In the genomic region with DNA sequence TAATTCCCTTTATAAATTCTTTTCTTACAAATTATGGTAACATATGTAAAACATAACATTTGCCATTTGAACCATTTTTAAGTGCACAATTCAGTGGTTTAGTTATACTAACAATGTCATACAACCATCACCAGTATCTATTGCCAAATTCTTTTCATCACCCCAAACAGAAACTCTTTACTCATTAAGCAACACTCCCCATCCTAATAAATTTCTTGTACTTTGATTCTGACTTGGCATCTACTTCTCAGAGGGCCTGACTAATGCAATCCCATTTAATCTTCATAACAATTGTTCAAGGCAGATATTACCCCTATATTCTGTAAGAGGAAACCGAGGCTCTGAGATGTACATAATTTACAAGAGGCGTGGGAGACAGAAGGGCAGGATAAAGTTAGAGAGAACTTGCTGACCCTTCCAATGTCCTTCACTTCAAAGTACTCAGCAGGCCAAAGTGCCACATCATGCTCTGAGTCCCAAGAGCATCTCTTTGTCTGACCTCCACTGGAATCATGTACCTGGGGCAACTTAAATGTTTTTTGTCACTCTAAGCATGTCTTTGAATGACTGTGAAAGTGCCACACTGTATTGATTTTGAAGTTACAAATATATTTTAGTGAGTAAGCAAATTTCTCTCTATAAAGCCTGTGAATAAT, we compare ENCODE assay signal across 28 cellular contexts.
"Had no signal": no experiment of that assay in that cellular context is flagged by ENCODE, and none has a peak within 500 bp of the region (broad histone marks: within the 10 kb centered on the region; RNA-seq: fewer than 3 reads in every experiment).

No MANE protein-coding gene starts in this region.

- H3K36me3 ChIP-seq: stomach, suprapubic skin, thoracic aorta, thyroid gland, tibial artery, tibial nerve, transverse colon, upper lobe of left lung, upper lobe of right lung, uterus, vagina had no signal

- ATAC-seq: stimulated activated effector memory CD8-positive, alpha-beta T cell treated with anti-CD3 and anti-CD28 coated beads, Interleukin-12 subunit alpha, Interleukin-12 subunit beta, amount 100 ng/mL, for 72 hours; stimulated activated memory B cell treated with anti-CD40 and anti-IgM and Interleukin-4, amounts not matched to agents 10 μg/mL and 1 μg/mL and 100 μg/mL, for 72 hours; stimulated activated naive B cell treated with anti-CD40 and anti-IgM and Interleukin-4, amounts not matched to agents 10 μg/mL and 1 μg/mL and 100 μg/mL, for 72 hours; stimulated activated naive CD8-positive, alpha-beta T cell treated with anti-CD3 and anti-CD28 coated beads, Interleukin-15, amount 100 ng/mL, for 72 hours; stimulated activated naive CD8-positive, alpha-beta T cell treated with anti-CD3 and anti-CD28 coated beads, Interleukin-15, Interleukin-2, amounts not matched to agents 100 U/mL and 50 U/mL, for 24 hours; upper lobe of right lung had no signal

- H3K27ac Mint-ChIP-seq: stimulated activated effector memory CD8-positive, alpha-beta T cell treated with anti-CD3 and anti-CD28 coated beads, Interleukin-12 subunit alpha, Interleukin-12 subunit beta, amount 100 ng/mL, for 72 hours; stimulated activated memory B cell treated with anti-CD40 and anti-IgM and Interleukin-4, amounts not matched to agents 10 μg/mL and 1 μg/mL and 100 μg/mL, for 72 hours; stimulated activated naive B cell treated with anti-CD40 and anti-IgM and Interleukin-4, amounts not matched to agents 10 μg/mL and 1 μg/mL and 100 μg/mL, for 72 hours; stimulated activated naive CD8-positive, alpha-beta T cell treated with anti-CD3 and anti-CD28 coated beads, Interleukin-15, amount 100 ng/mL, for 72 hours; stimulated activated naive CD8-positive, alpha-beta T cell treated with anti-CD3 and anti-CD28 coated beads, Interleukin-15, Interleukin-2, amounts not matched to agents 100 ng/mL and 50 ng/mL, for 24 hours; type B pancreatic cell had no signal

- H3K27me3 Mint-ChIP-seq: stimulated activated naive B cell treated with anti-CD40 and anti-IgM and Interleukin-4, amounts not matched to agents 10 μg/mL and 1 μg/mL and 100 μg/mL, for 72 hours; stimulated activated naive CD8-positive, alpha-beta T cell treated with anti-CD3 and anti-CD28 coated beads, Interleukin-15, amount 100 ng/mL, for 72 hours; type B pancreatic cell had no signal

- H3K4me3 ChIP-seq: stomach, suprapubic skin, testis, thoracic aorta, thyroid gland, tibial artery, tibial nerve, transverse colon, upper lobe of left lung, upper lobe of right lung, uterus, vagina had no signal

- H3K9me3 Mint-ChIP-seq: stimulated activated effector memory CD8-positive, alpha-beta T cell treated with anti-CD3 and anti-CD28 coated beads, Interleukin-12 subunit alpha, Interleukin-12 subunit beta, amount 100 ng/mL, for 72 hours; stimulated activated memory B cell treated with anti-CD40 and anti-IgM and Interleukin-4, amounts not matched to agents 10 μg/mL and 1 μg/mL and 100 μg/mL, for 72 hours; stimulated activated naive B cell treated with anti-CD40 and anti-IgM and Interleukin-4, amounts not matched to agents 10 μg/mL and 1 μg/mL and 100 μg/mL, for 72 hours; stimulated activated naive CD8-positive, alpha-beta T cell treated with anti-CD3 and anti-CD28 coated beads, Interleukin-15, amount 100 ng/mL, for 72 hours; stimulated activated naive CD8-positive, alpha-beta T cell treated with anti-CD3 and anti-CD28 coated beads, Interleukin-15, Interleukin-2, amounts not matched to agents 100 ng/mL and 50 ng/mL, for 24 hours; type B pancreatic cell had no signal

- DNase-seq: stimulated activated CD4-positive, alpha-beta T cell treated with anti-CD3 and anti-CD28 coated beads, Interleukin-2, amount 100 ng/mL, for 48 hours; stimulated activated CD4-positive, alpha-beta T cell treated with anti-CD3 and anti-CD28 coated beads, Interleukin-4, amount 100 ng/mL, for 1 hour; stimulated activated CD4-positive, alpha-beta T cell treated with anti-CD3 and anti-CD28 coated beads, Interleukin-4, amount 100 ng/mL, for 24 hours; stimulated activated CD4-positive, alpha-beta T cell treated with anti-CD3 and anti-CD28 coated beads, Interleukin-4, amount 100 ng/mL, for 4 hours; stimulated activated CD8-positive, alpha-beta memory T cell treated with anti-CD3 and anti-CD28 coated beads, Interleukin-4, amount 100 ng/mL, for 48 hours; stimulated activated naive B cell treated with anti-CD40 and anti-IgM and Interleukin-4, amounts not matched to agents 10 μg/mL and 1 μg/mL and 100 μg/mL, for 72 hours; stimulated activated naive CD4-positive, alpha-beta T cell; stimulated activated naive CD4-positive, alpha-beta T cell treated with Interleukin-2 at 50 U/mL for 16 hours; stimulated activated naive CD8-positive, alpha-beta T cell treated with anti-CD3 and anti-CD28 coated beads, Interleukin-15, amount 100 ng/mL, for 72 hours; stimulated activated naive CD8-positive, alpha-beta T cell treated with anti-CD3 and anti-CD28 coated beads, Interleukin-15, Interleukin-2, amounts not matched to agents 100 U/mL and 50 U/mL, for 24 hours; stomach; substantia nigra; testis; thyroid gland; tibial artery; transverse colon; trophoblast cell; upper lobe of left lung; upper lobe of right lung; uterus had no signal

- H3K27ac ChIP-seq: stomach, suprapubic skin, testis, thoracic aorta, thyroid gland, tibial artery, tibial nerve, transverse colon, upper lobe of left lung, upper lobe of right lung, uterus, vagina had no signal

- H3K36me3 Mint-ChIP-seq: stimulated activated effector memory CD8-positive, alpha-beta T cell treated with anti-CD3 and anti-CD28 coated beads, Interleukin-12 subunit alpha, Interleukin-12 subunit beta, amount 100 ng/mL, for 72 hours; stimulated activated memory B cell treated with anti-CD40 and anti-IgM and Interleukin-4, amounts not matched to agents 10 μg/mL and 1 μg/mL and 100 μg/mL, for 72 hours; stimulated activated naive B cell treated with anti-CD40 and anti-IgM and Interleukin-4, amounts not matched to agents 10 μg/mL and 1 μg/mL and 100 μg/mL, for 72 hours; type B pancreatic cell had no signal

- H3K27me3 ChIP-seq: stomach, suprapubic skin, testis, thyroid gland, tibial nerve, transverse colon, upper lobe of left lung, upper lobe of right lung, uterus, vagina had no signal

- H3K4me1 ChIP-seq: stomach, suprapubic skin, testis, thyroid gland, tibial artery, tibial nerve, transverse colon, upper lobe of left lung, upper lobe of right lung, uterus, vagina had no signal

- H3K4me1 Mint-ChIP-seq: stimulated activated effector memory CD8-positive, alpha-beta T cell treated with anti-CD3 and anti-CD28 coated beads, Interleukin-12 subunit alpha, Interleukin-12 subunit beta, amount 100 ng/mL, for 72 hours; stimulated activated memory B cell treated with anti-CD40 and anti-IgM and Interleukin-4, amounts not matched to agents 10 μg/mL and 1 μg/mL and 100 μg/mL, for 72 hours; stimulated activated naive B cell treated with anti-CD40 and anti-IgM and Interleukin-4, amounts not matched to agents 10 μg/mL and 1 μg/mL and 100 μg/mL, for 72 hours; stimulated activated naive CD8-positive, alpha-beta T cell treated with anti-CD3 and anti-CD28 coated beads, Interleukin-15, amount 100 ng/mL, for 72 hours had no signal

- H3K4me3 Mint-ChIP-seq: stimulated activated effector memory CD8-positive, alpha-beta T cell treated with anti-CD3 and anti-CD28 coated beads, Interleukin-12 subunit alpha, Interleukin-12 subunit beta, amount 100 ng/mL, for 72 hours; stimulated activated memory B cell treated with anti-CD40 and anti-IgM and Interleukin-4, amounts not matched to agents 10 μg/mL and 1 μg/mL and 100 μg/mL, for 72 hours; stimulated activated naive B cell treated with anti-CD40 and anti-IgM and Interleukin-4, amounts not matched to agents 10 μg/mL and 1 μg/mL and 100 μg/mL, for 72 hours; stimulated activated naive CD8-positive, alpha-beta T cell treated with anti-CD3 and anti-CD28 coated beads, Interleukin-15, amount 100 ng/mL, for 72 hours; stimulated activated naive CD8-positive, alpha-beta T cell treated with anti-CD3 and anti-CD28 coated beads, Interleukin-15, Interleukin-2, amounts not matched to agents 100 ng/mL and 50 ng/mL, for 24 hours; type B pancreatic cell had no signal

- H3K9me3 ChIP-seq: stomach, suprapubic skin, testis, thoracic aorta, thyroid gland, tibial artery, tibial nerve, transverse colon, upper lobe of left lung, upper lobe of right lung, uterus, vagina had no signal
